In genomic region chr17:78962345-78962983, GRCh38 we compare ENCODE assay signal across 1 cellular context.
TF ChIP-seq lines count a peak whose summit lies in the region.

No MANE protein-coding gene starts in this region.

TF ChIP-seq in HepG2, 621 proteins besides CTCF, POLR2A, EP300 and RAD21 (continued from another document and continues in another):
- 0 out of 2 replicates have a peak, but pooled peaks have one; percentile 23 for TF ChIP-seq ZNF580 (CRISPR knock-in tag; IDR thresholded peaks at IDR 0.05; ENCODE audit: borderline replicate concordance, low read depth)
- peak; percentile 58 for TF ChIP-seq ZMYM4 (CRISPR knock-in tag; IDR thresholded peaks at IDR 0.05)
- TF ChIP-seq SKIL (CRISPR knock-in tag; IDR thresholded peaks at IDR 0.05; ENCODE audit: borderline replicate concordance): peak; percentile 69; the same call in 1 of the 2 replicates
- peak; percentile 45; the same call in 1 of the 2 replicates for TF ChIP-seq KAT2B (IDR thresholded peaks at IDR 0.05; ENCODE audit: borderline replicate concordance, low read depth, low read length)
- TF ChIP-seq IRF2 (CRISPR knock-in tag; IDR thresholded peaks at IDR 0.05): 0 out of 2 replicates have a peak, but pooled peaks have one; percentile 42
- peak; percentile 76; the same call in 1 of the 2 replicates for TF ChIP-seq ETV5 (CRISPR knock-in tag; IDR thresholded peaks at IDR 0.05; ENCODE audit: borderline replicate concordance)
- TF ChIP-seq ZNF101 (CRISPR knock-in tag; IDR thresholded peaks at IDR 0.05; ENCODE audit: borderline replicate concordance, low read depth): no peak
- TF ChIP-seq CREB1 (IDR thresholded peaks at IDR 0.05): peak; percentile 67
- TF ChIP-seq CREB1 (CRISPR knock-in tag; IDR thresholded peaks at IDR 0.05): peak; percentile 76
- TF ChIP-seq CENPX (CRISPR knock-in tag; IDR thresholded peaks at IDR 0.05): no peak
- peak; percentile 53 for TF ChIP-seq PATZ1 (CRISPR knock-in tag; IDR thresholded peaks at IDR 0.05)
- TF ChIP-seq POGZ (CRISPR knock-in tag; IDR thresholded peaks at IDR 0.05): peak; percentile 52; the same call in 1 of the 2 replicates
- no peak; the same call in 1 of the 2 replicates for TF ChIP-seq SOX13 (IDR thresholded peaks at IDR 0.05)
- TF ChIP-seq SOX13 (CRISPR knock-in tag; conservative IDR thresholded peaks at IDR 0.05 in 1 of 2, IDR thresholded peaks at IDR 0.05 in 1 of 2): peak in 1 of 2 experiments; percentile 65; a peak in 2 of 4 replicates
- TF ChIP-seq ZFP36L1 (CRISPR knock-in tag; IDR thresholded peaks at IDR 0.05): peak; percentile 81; the same call in 1 of the 2 replicates
- 0 out of 2 replicates have a peak, but pooled peaks have one; percentile 42 for TF ChIP-seq ZBTB1 (CRISPR knock-in tag; IDR thresholded peaks at IDR 0.05; ENCODE audit: borderline replicate concordance)
- peak; percentile 84; the same call in 1 of the 2 replicates for TF ChIP-seq ZNF607 (CRISPR knock-in tag; IDR thresholded peaks at IDR 0.05; ENCODE audit: borderline replicate concordance)
- TF ChIP-seq EHMT2 (IDR thresholded peaks at IDR 0.05; ENCODE audit: borderline replicate concordance, low read depth, low read length): no peak
- TF ChIP-seq ZNF317 (CRISPR knock-in tag; IDR thresholded peaks at IDR 0.05): no peak
- TF ChIP-seq ZMYM2 (CRISPR knock-in tag; IDR thresholded peaks at IDR 0.05): peak; percentile 91
- TF ChIP-seq TRIM24 (CRISPR knock-in tag; IDR thresholded peaks at IDR 0.05): 0 out of 2 replicates have a peak, but pooled peaks have one; percentile 39
- TF ChIP-seq HIVEP1 (CRISPR knock-in tag; IDR thresholded peaks at IDR 0.05): peak; percentile 42
- peak; percentile 54 for TF ChIP-seq THAP11 (CRISPR knock-in tag; IDR thresholded peaks at IDR 0.05)
- TF ChIP-seq ARNT (IDR thresholded peaks at IDR 0.05): no peak
- peak; percentile 53 for TF ChIP-seq ZNF788 (CRISPR knock-in tag; IDR thresholded peaks at IDR 0.05; ENCODE audit: borderline replicate concordance)
- peak; percentile 48; the same call in 1 of the 2 replicates for TF ChIP-seq MAZ (IDR thresholded peaks at IDR 0.05; ENCODE audit: borderline replicate concordance, low read depth, low read length)
- 0 out of 2 replicates have a peak, but pooled peaks have one; percentile 36 for TF ChIP-seq MAZ (CRISPR knock-in tag; IDR thresholded peaks at IDR 0.05; ENCODE audit: low read depth)
- TF ChIP-seq ZHX2 (IDR thresholded peaks at IDR 0.05; ENCODE audit: low read depth): peak; percentile 44
- no peak for TF ChIP-seq ZHX2 (CRISPR knock-in tag; IDR thresholded peaks at IDR 0.05; ENCODE audit: borderline replicate concordance)
- no peak for TF ChIP-seq ZNF792 (CRISPR knock-in tag; IDR thresholded peaks at IDR 0.05)
- TF ChIP-seq ARID5B (CRISPR knock-in tag; IDR thresholded peaks at IDR 0.05): peak; percentile 88
- TF ChIP-seq GATAD1 (CRISPR knock-in tag; IDR thresholded peaks at IDR 0.05): peak; percentile 64; the same call in 1 of the 2 replicates
- TF ChIP-seq TFDP1 (CRISPR knock-in tag; IDR thresholded peaks at IDR 0.05; ENCODE audit: borderline replicate concordance): peak; percentile 3; the same call in 1 of the 2 replicates
- 0 out of 2 replicates have a peak, but pooled peaks have one; percentile 40 for TF ChIP-seq SRF (IDR thresholded peaks at IDR 0.05; ENCODE audit: low read depth, low read length)
- TF ChIP-seq ZNF451 (CRISPR knock-in tag; IDR thresholded peaks at IDR 0.05): peak; percentile 83
- TF ChIP-seq ZBTB38 (CRISPR knock-in tag; IDR thresholded peaks at IDR 0.05): peak; percentile 6; the same call in 1 of the 2 replicates
- peak; percentile 99 for TF ChIP-seq SALL1 (CRISPR knock-in tag; IDR thresholded peaks at IDR 0.05)
- TF ChIP-seq CCAR2 (optimal IDR thresholded peaks at IDR 0.05; ENCODE audit: low read depth, low read length): no peak
- TF ChIP-seq KMT2A (CRISPR knock-in tag; IDR thresholded peaks at IDR 0.05): peak; percentile 25; the same call in 1 of the 2 replicates
- no peak for TF ChIP-seq ZNF557 (CRISPR knock-in tag; IDR thresholded peaks at IDR 0.05)
- TF ChIP-seq BRCA1 (CRISPR knock-in tag; IDR thresholded peaks at IDR 0.05): 0 out of 2 replicates have a peak, but pooled peaks have one; percentile 16
- TF ChIP-seq LBX2 (CRISPR knock-in tag; IDR thresholded peaks at IDR 0.05; ENCODE audit: borderline replicate concordance): no peak
- TF ChIP-seq ZFY (CRISPR knock-in tag; IDR thresholded peaks at IDR 0.05): peak; percentile 57; the same call in 1 of the 2 replicates
- 0 out of 2 replicates have a peak, but pooled peaks have one; percentile 62 for TF ChIP-seq FOXK1 (CRISPR knock-in tag; IDR thresholded peaks at IDR 0.05; ENCODE audit: borderline replicate concordance, low read depth)
- peak; percentile 83; the same call in 1 of the 2 replicates for TF ChIP-seq HNF1B (CRISPR knock-in tag; IDR thresholded peaks at IDR 0.05)
- no peak for TF ChIP-seq ZNF432 (CRISPR knock-in tag; IDR thresholded peaks at IDR 0.05; ENCODE audit: borderline replicate concordance)
- TF ChIP-seq NFIC (IDR thresholded peaks at IDR 0.05; ENCODE audit: low read length): peak; percentile 59; the same call in 1 of the 2 replicates
- TF ChIP-seq CBX5 (CRISPR knock-in tag; IDR thresholded peaks at IDR 0.05; ENCODE audit: borderline replicate concordance): peak; percentile 79; the same call in 1 of the 2 replicates
- no peak for TF ChIP-seq DNMT3B (CRISPR knock-in tag; conservative IDR thresholded peaks at IDR 0.05)
- TF ChIP-seq NFYC (CRISPR knock-in tag; IDR thresholded peaks at IDR 0.05): 0 out of 2 replicates have a peak, but pooled peaks have one; percentile 23
- TF ChIP-seq MEIS2 (CRISPR knock-in tag; IDR thresholded peaks at IDR 0.05): peak; percentile 51; the same call in 1 of the 2 replicates
